In the genomic region with DNA sequence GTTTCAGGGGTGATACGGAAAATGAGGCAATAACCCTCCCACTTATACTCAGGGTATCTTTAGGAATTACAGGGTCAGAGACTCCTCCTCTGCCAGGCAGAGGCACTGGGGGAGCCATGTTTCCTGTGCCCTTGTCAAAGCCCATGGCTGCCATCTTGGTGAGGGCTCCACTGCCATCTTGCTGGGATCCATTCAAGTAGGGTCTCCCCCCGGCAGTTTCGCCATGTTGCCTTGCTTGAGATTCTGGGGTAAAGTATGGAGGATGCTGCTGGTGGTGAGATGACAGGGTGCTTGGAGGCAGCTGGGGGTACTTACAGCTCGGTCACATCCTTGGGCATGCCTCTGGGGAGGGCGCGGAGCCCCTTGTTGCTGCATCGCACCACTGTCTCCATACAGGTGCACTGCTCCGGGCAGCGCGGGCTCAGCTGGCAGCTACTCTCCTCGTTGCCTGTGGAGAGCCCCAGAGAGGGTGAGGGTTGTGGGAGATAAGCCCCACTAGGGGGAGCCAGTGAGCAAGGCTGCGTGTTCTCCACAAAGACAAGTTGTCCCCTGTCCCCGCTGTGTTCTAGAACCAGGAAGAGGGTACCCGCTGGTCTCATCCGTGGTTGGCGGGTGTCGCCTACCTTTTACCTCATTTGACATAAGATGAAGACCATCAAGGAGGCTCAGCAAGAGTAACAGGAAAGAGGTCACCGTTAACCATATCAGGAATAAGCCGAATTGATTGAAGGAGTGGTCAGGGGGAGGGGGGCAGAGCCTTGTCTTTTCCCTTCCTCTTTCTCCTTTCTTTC, we compare ENCODE assay signal across 8 cellular contexts.
DNase-seq lines count a peak whose midpoint lies in the region; ATAC-seq and TF ChIP-seq lines count a peak whose summit lies in the region.

No MANE protein-coding gene starts in this region.

- H2BK15ac ChIP-seq in mesenchymal stem cell (ENCODE audit: low read depth, poor library complexity, severe bottlenecking), result no peak overlapping the region

- TF ChIP-seq CTCF in RWPE1 (conservative IDR thresholded peaks at IDR 0.05; ENCODE audit: low read depth) (peak; percentile 42), mesothelial cell of epicardium (IDR thresholded peaks at IDR 0.05; ENCODE audit: unreplicated experiment) (peak; percentile 67), vagina (IDR thresholded peaks at IDR 0.05) (no peak)

- CTCF ChIA-PET in RWPE1 (lab: Yijun Ruan, JAX), result interaction anchor here (0.6 kb wide), 4 partner anchors 66 to 513 kb away, joined by 3 to 4 read pairs (median 3); no protein-coding TSS in a partner anchor

- no peak overlapping the region for H2AFZ ChIP-seq in mesenchymal stem cell (ENCODE audit: low read depth, low read length)

- POLR2A ChIA-PET in RWPE1 (lab: Yijun Ruan, JAX; ENCODE audit: low non-redundant PET), result no interaction called here

- H4K91ac ChIP-seq in mesenchymal stem cell (ENCODE audit: low read length), result no peak overlapping the region

- H3K79me1 ChIP-seq in mesenchymal stem cell (replicated peaks; ENCODE audit: low read length, poor library complexity, severe bottlenecking), result no peaks in the 10 kb centered on the region

- 49% methylated on average over 17 of the region's 19 CpGs for WGBS in mesenchymal stem cell

- H3K18ac ChIP-seq in mesenchymal stem cell (ENCODE audit: low read depth in 1 of 2, low read length in 2 of 2), result no peak overlapping the region

- no peaks in the 10 kb centered on the region for H3K4me1 Mint-ChIP-seq in mesothelial cell of epicardium

- H3K4me3 ChIP-seq in vagina (no peak overlapping the region), mesenchymal stem cell (ENCODE audit: insufficient read depth in 1 of 2, low read depth in 1 of 2, low read length in 2 of 2) (no peak overlapping the region)

- no peak overlapping the region for H2AK5ac ChIP-seq in mesenchymal stem cell (ENCODE audit: low read length, severe bottlenecking)

- H3K36me3 ChIP-seq in vagina (peaks cover 0 to 19% of the 10 kb centered on the region in 2 donors), mesenchymal stem cell (ENCODE audit: control insufficient read depth in 1 of 2, insufficient read depth in 2 of 2, low read depth in 1 of 2, low read length in 2 of 2) (peaks cover 0 to 96% of the 10 kb centered on the region in 2 experiments)

- H2BK5ac ChIP-seq in mesenchymal stem cell (ENCODE audit: low read depth, low read length, poor library complexity, severe bottlenecking), result no peak overlapping the region

- no peak overlapping the region for H2BK120ac ChIP-seq in mesenchymal stem cell (ENCODE audit: low read depth, low read length)

- H3K23ac ChIP-seq in mesenchymal stem cell (ENCODE audit: low read length in 2 of 2), result no peak overlapping the region

- no peak overlapping the region for H3K27ac Mint-ChIP-seq in mesothelial cell of epicardium

- H3K4me3 Mint-ChIP-seq in mesothelial cell of epicardium, result no peak overlapping the region

- H3K36me3 Mint-ChIP-seq in mesothelial cell of epicardium, result peaks cover 52% of the 10 kb centered on the region

- H3K14ac ChIP-seq in mesenchymal stem cell (ENCODE audit: low read length in 2 of 2), result no peak overlapping the region

- H3K4me1 ChIP-seq in vagina (no peaks in the 10 kb centered on the region), mesenchymal stem cell (ENCODE audit: control insufficient read depth, insufficient read depth, low read depth, low read length) (no peaks in the 10 kb centered on the region)

- TF ChIP-seq POLR2A in vagina (IDR thresholded peaks at IDR 0.05), result no peak

- no peaks in the 10 kb centered on the region for H3K27me3 ChIP-seq in vagina
- H3K27me3 ChIP-seq in mesenchymal stem cell (ENCODE audit: control insufficient read depth in 1 of 2, insufficient read depth in 1 of 2, low read length in 2 of 2), result no peaks in the 10 kb centered on the region

- no peak overlapping the region for H3K4ac ChIP-seq in mesenchymal stem cell (ENCODE audit: low read depth in 1 of 2, low read length in 2 of 2)

- no peaks in the 10 kb centered on the region for H3K9me3 ChIP-seq in vagina
- H3K9me3 ChIP-seq in mesenchymal stem cell (ENCODE audit: control insufficient read depth, low read length), result peaks cover 6% of the 10 kb centered on the region

- H3K9ac ChIP-seq in mesenchymal stem cell (ENCODE audit: low read length), result no peak overlapping the region

- no peak overlapping the region for H3K4me2 ChIP-seq in mesenchymal stem cell (ENCODE audit: low read length, poor library complexity, severe bottlenecking)

- DNase-seq in ACHN (peak; percentile 34), RWPE1 (ENCODE audit: low spot score) (peak; percentile 30), cerebellar cortex (ENCODE audit: low spot score) (peak; percentile 22), mesothelial cell of epicardium (ENCODE audit: low spot score in 2 of 2, unreplicated experiment in 2 of 2) (peak in 1 of 2 experiments; percentile 60), vagina (ENCODE audit: extremely low spot score in 2 of 2) (peak; percentile 64 to 80), mesenchymal stem cell (no peak)

- H3K27ac ChIP-seq in RWPE1 (no peak overlapping the region), vagina (no peak overlapping the region), mesenchymal stem cell (ENCODE audit: low read length, poor library complexity, severe bottlenecking) (no peak overlapping the region)

- in situ Hi-C loops in ACHN (cut with HindIII; ENCODE audit: low pct_ligation_motif_present, low pct_unique_long_range_greater_than_20kb, low sequenced_read_pairs), result no loop called here

- ATAC-seq in GM18502 (IDR thresholded peaks at IDR 0.05; ENCODE audit: poor library complexity, unreplicated experiment) (peak; percentile 85), HG03571 (IDR thresholded peaks at IDR 0.05; ENCODE audit: unreplicated experiment) (peak; percentile 55)

- peaks cover 15% of the 10 kb centered on the region for H3K9me3 Mint-ChIP-seq in mesothelial cell of epicardium

- intact Hi-C loops in vagina (cut with DNase I), result no loop called here

- H4K8ac ChIP-seq in mesenchymal stem cell (ENCODE audit: low read length), result no peak overlapping the region

- H2BK12ac ChIP-seq in mesenchymal stem cell (ENCODE audit: low read length in 2 of 2), result no peak overlapping the region

- H3K27me3 Mint-ChIP-seq in mesothelial cell of epicardium (ENCODE audit: low read depth), result peaks cover 29% of the 10 kb centered on the region

Comparison
In these comparisons a context has a peak if more than half of its experiments do, and no peak if none do; other contexts are left out.
1. CTCF ChIP-seq: peak in RWPE1 (single experiment) and mesothelial cell of epicardium (single experiment); none in vagina (0 of 3).